In genomic region chr6:5665667-5666066, GRCh38 we compare ENCODE assay signal across 23 cellular contexts.
A peak's percentile ranks its signal among the peaks of the same experiment; 100 is the strongest.
DNase-seq lines count a peak whose midpoint lies in the region; ATAC-seq and TF ChIP-seq lines count a peak whose summit lies in the region.
"Had no signal": no experiment of that assay in that cellular context is flagged by ENCODE, and none has a peak within 500 bp of the region (broad histone marks: within the 10 kb centered on the region; RNA-seq: fewer than 3 reads in every experiment).

No MANE protein-coding gene starts in this region.

- H3K9me2 ChIP-seq in GM23338 (ENCODE audit: insufficient read depth) (peaks cover 8% of the 10 kb centered on the region; the same call in 1 of the 2 replicates), PC-9 (ENCODE audit: insufficient read depth) (no peaks in the 10 kb centered on the region)

- DNase-seq in activated CD4-positive, alpha-beta T cell treated with anti-CD3 and anti-CD28 coated beads, Interleukin-2, amount 10 ng/mL, durations not matched to agents 24 days and 14 days, result no peak
- DNase-seq in activated CD4-positive, alpha-beta T cell treated with anti-CD3 and anti-CD28 coated beads for 48 hours, result no peak
- DNase-seq in GM23338 (ENCODE audit: low spot score) (no peak), osteoblast (ENCODE audit: insufficient read length, low spot score, missing footprints) (no peak), PC-9 (no peak), dorsolateral prefrontal cortex (no peak), GM10266 (ENCODE audit: extremely low spot score) (no peak)
- DNase-seq in activated CD8-positive, alpha-beta T cell treated with anti-CD3 and anti-CD28 coated beads for 36 hours, result no peak
- DNase-seq: cerebellar nuclear complex; effector memory CD8-positive, alpha-beta T cell; EL; H7; KBM-7; mucosa of descending colon; NCI-H1092; NCI-H2107; NCI-H526 treated with DMSO at 0.1 percent for 48 hours; PC-3; right cardiac atrium; stimulated activated naive CD4-positive, alpha-beta T cell treated with Interleukin-2 at 50 U/mL for 16 hours; trophoblast cell had no signal

- H3K79me2 ChIP-seq in GM23338 (replicated peaks; ENCODE audit: insufficient read depth) (no peaks in the 10 kb centered on the region), osteoblast (ENCODE audit: insufficient read depth, low read length) (no peaks in the 10 kb centered on the region), PC-9 (ENCODE audit: low read depth) (no peaks in the 10 kb centered on the region)

- H3F3A ChIP-seq in GM23338 (replicated peaks; ENCODE audit: low read depth) (no peaks in the 10 kb centered on the region), PC-9 (ENCODE audit: insufficient read depth, low read depth) (no peaks in the 10 kb centered on the region)

- CTCF ChIA-PET in activated CD8-positive, alpha-beta T cell treated with anti-CD3 and anti-CD28 coated beads for 36 hours (lab: Charles Lee), result no interaction called here
- CTCF ChIA-PET in PC-9 (lab: Charles Lee), result no interaction called here

- H3K27me3 ChIP-seq in GM23338 (ENCODE audit: insufficient read depth) (no peaks in the 10 kb centered on the region), osteoblast (ENCODE audit: insufficient read depth, low read length) (no peaks in the 10 kb centered on the region), PC-9 (ENCODE audit: insufficient read depth, low read depth) (no peaks in the 10 kb centered on the region), dorsolateral prefrontal cortex (no peaks in the 10 kb centered on the region)
- H3K27me3 ChIP-seq: SJSA1 had no signal

- no peak overlapping the region for H2AFZ ChIP-seq in GM23338
- peak overlapping the region; percentile 39 for H2AFZ ChIP-seq in osteoblast (ENCODE audit: low read length)
- H2AFZ ChIP-seq in PC-9, result no peak overlapping the region

- TF ChIP-seq CTCF in GM23338 (conservative IDR thresholded peaks at IDR 0.05; ENCODE audit: low read depth in 2 of 2) (no peak), osteoblast (IDR thresholded peaks at IDR 0.05; ENCODE audit: extremely low read depth, low read depth, low read length) (no peak), PC-9 (conservative IDR thresholded peaks at IDR 0.05) (no peak), dorsolateral prefrontal cortex (IDR thresholded peaks at IDR 0.05 in 54 of 56, conservative IDR thresholded peaks at IDR 0.05 in 2 of 56; ENCODE audit: low read depth in 1 of 56, partially characterized antibody in 56 of 56) (no peak), GM10266 (IDR thresholded peaks at IDR 0.05; ENCODE audit: control insufficient read depth, insufficient read depth, low read depth, missing control alignments) (no peak)
- TF ChIP-seq CTCF in activated CD8-positive, alpha-beta T cell treated with anti-CD3 and anti-CD28 coated beads for 36 hours (IDR thresholded peaks at IDR 0.05), result no peak

- no peaks in the 10 kb centered on the region for H3K9me3 ChIP-seq in osteoblast (ENCODE audit: low read depth, low read length)
- no peaks in the 10 kb centered on the region for H3K9me3 ChIP-seq in PC-9 (ENCODE audit: insufficient read depth, low read depth)
- H3K9me3 ChIP-seq: mucosa of descending colon, SJSA1 had no signal

- no TSS peak for BruUV-seq in PC-9 (replicated peaks; lab: Mats Ljungman, UMichigan)

- H3K4me2 ChIP-seq in GM23338 (no peak overlapping the region), osteoblast (ENCODE audit: insufficient read depth, low read length) (no peak overlapping the region), PC-9 (no peak overlapping the region)

- H3K27me3 Mint-ChIP-seq in activated CD4-positive, alpha-beta T cell treated with anti-CD3 and anti-CD28 coated beads, Interleukin-2, amount 10 ng/mL, durations not matched to agents 24 days and 14 days, result no peaks in the 10 kb centered on the region
- peaks cover 2% of the 10 kb centered on the region for H3K27me3 Mint-ChIP-seq in GM23338 (ENCODE audit: insufficient read depth, low read depth, poor library complexity)
- H3K27me3 Mint-ChIP-seq in activated CD8-positive, alpha-beta T cell treated with anti-CD3 and anti-CD28 coated beads for 36 hours, result no peaks in the 10 kb centered on the region
- H3K27me3 Mint-ChIP-seq: effector memory CD8-positive, alpha-beta T cell had no signal

- intact Hi-C loops in activated CD4-positive, alpha-beta T cell treated with anti-CD3 and anti-CD28 coated beads, Interleukin-2, amount 10 ng/mL, durations not matched to agents 24 days and 14 days (cut with micrococcal nuclease), result loop anchor here (10.0 kb wide), 1 partner anchor 191 kb away; no protein-coding TSS in a partner anchor
- intact Hi-C loops in activated CD8-positive, alpha-beta T cell treated with anti-CD3 and anti-CD28 coated beads for 36 hours (cut with micrococcal nuclease), result no loop called here
- intact Hi-C loops in PC-9 (cut with micrococcal nuclease; ENCODE audit: unreplicated experiment), result no loop called here
- intact Hi-C loops in dorsolateral prefrontal cortex (cut with DNase I), result no loop called here

- no peaks in the 10 kb centered on the region for H3K36me3 ChIP-seq in GM23338 (ENCODE audit: insufficient read depth)
- no peaks in the 10 kb centered on the region for H3K36me3 ChIP-seq in osteoblast (ENCODE audit: insufficient read depth, low read length)
- no peaks in the 10 kb centered on the region for H3K36me3 ChIP-seq in PC-9 (ENCODE audit: low read depth)
- H3K36me3 ChIP-seq: SJSA1 had no signal

- peaks cover 6% of the 10 kb centered on the region for H3K9me3 Mint-ChIP-seq in activated CD4-positive, alpha-beta T cell treated with anti-CD3 and anti-CD28 coated beads, Interleukin-2, amount 10 ng/mL, durations not matched to agents 24 days and 14 days
- no peaks in the 10 kb centered on the region for H3K9me3 Mint-ChIP-seq in GM23338
- H3K9me3 Mint-ChIP-seq in activated CD8-positive, alpha-beta T cell treated with anti-CD3 and anti-CD28 coated beads for 36 hours, result no peaks in the 10 kb centered on the region

- H3K27ac Mint-ChIP-seq in activated CD4-positive, alpha-beta T cell treated with anti-CD3 and anti-CD28 coated beads, Interleukin-2, amount 10 ng/mL, durations not matched to agents 24 days and 14 days, result peak overlapping the region; percentile 70
- peak overlapping the region; percentile 38; the same call in 1 of the 2 replicates for H3K27ac Mint-ChIP-seq in GM23338
- H3K27ac Mint-ChIP-seq in activated CD8-positive, alpha-beta T cell treated with anti-CD3 and anti-CD28 coated beads for 36 hours, result peak overlapping the region; percentile 82

- POLR2A ChIA-PET in activated CD8-positive, alpha-beta T cell treated with anti-CD3 and anti-CD28 coated beads for 36 hours (lab: Charles Lee), result interaction anchor here (1.1 kb wide), 1 partner anchor 18 kb away, joined by 3 read pairs; no protein-coding TSS in a partner anchor
- POLR2A ChIA-PET in PC-9 (lab: Charles Lee; ENCODE audit: unreplicated experiment), result no interaction called here

- H3K4me3 ChIP-seq in GM23338 (no peak overlapping the region), osteoblast (ENCODE audit: insufficient read depth, low read length) (no peak overlapping the region), PC-9 (no peak overlapping the region), dorsolateral prefrontal cortex (no peak overlapping the region)
- H3K4me3 ChIP-seq: mucosa of descending colon, SJSA1 had no signal

- no peak overlapping the region for H3K27ac ChIP-seq in GM23338 (ENCODE audit: low read depth)
- H3K27ac ChIP-seq in osteoblast (ENCODE audit: low read depth, low read length), result no peak overlapping the region
- no peak overlapping the region for H3K27ac ChIP-seq in PC-9
- no peak overlapping the region for H3K27ac ChIP-seq in dorsolateral prefrontal cortex
- H3K27ac ChIP-seq: SJSA1 had no signal

- H4K20me1 ChIP-seq in GM23338 (replicated peaks; ENCODE audit: insufficient read depth) (no peaks in the 10 kb centered on the region), osteoblast (ENCODE audit: insufficient read depth, low read length) (no peaks in the 10 kb centered on the region), PC-9 (ENCODE audit: insufficient read depth) (no peaks in the 10 kb centered on the region)

- no peak for ATAC-seq in GM23338
- peak; percentile 32 for ATAC-seq in activated CD8-positive, alpha-beta T cell treated with anti-CD3 and anti-CD28 coated beads for 36 hours
- ATAC-seq: left lobe of liver, PC-3, right cardiac atrium had no signal

- H3K4me1 Mint-ChIP-seq in activated CD4-positive, alpha-beta T cell treated with anti-CD3 and anti-CD28 coated beads, Interleukin-2, amount 10 ng/mL, durations not matched to agents 24 days and 14 days, result peaks cover 29% of the 10 kb centered on the region
- H3K4me1 Mint-ChIP-seq in GM23338, result peaks cover 11% of the 10 kb centered on the region
- H3K4me1 Mint-ChIP-seq in activated CD8-positive, alpha-beta T cell treated with anti-CD3 and anti-CD28 coated beads for 36 hours (ENCODE audit: low read depth), result peaks cover 58% of the 10 kb centered on the region

- H3K4me1 ChIP-seq in GM23338 (ENCODE audit: insufficient read depth), result no peaks in the 10 kb centered on the region
- peaks cover 7% of the 10 kb centered on the region for H3K4me1 ChIP-seq in osteoblast (ENCODE audit: insufficient read depth, low read length)
- no peaks in the 10 kb centered on the region for H3K4me1 ChIP-seq in PC-9 (replicated peaks; ENCODE audit: insufficient read depth)
- H3K4me1 ChIP-seq: SJSA1 had no signal

- peak overlapping the region; percentile 58 for H3K4me3 Mint-ChIP-seq in activated CD4-positive, alpha-beta T cell treated with anti-CD3 and anti-CD28 coated beads, Interleukin-2, amount 10 ng/mL, durations not matched to agents 24 days and 14 days
- no peak overlapping the region for H3K4me3 Mint-ChIP-seq in GM23338
- H3K4me3 Mint-ChIP-seq in activated CD8-positive, alpha-beta T cell treated with anti-CD3 and anti-CD28 coated beads for 36 hours, result no peak overlapping the region
- H3K4me3 Mint-ChIP-seq: effector memory CD8-positive, alpha-beta T cell had no signal

- H3K36me3 Mint-ChIP-seq in activated CD4-positive, alpha-beta T cell treated with anti-CD3 and anti-CD28 coated beads, Interleukin-2, amount 10 ng/mL, durations not matched to agents 24 days and 14 days (ENCODE audit: low read depth), result no peaks in the 10 kb centered on the region
- no peaks in the 10 kb centered on the region for H3K36me3 Mint-ChIP-seq in GM23338 (ENCODE audit: low read depth)
- no peaks in the 10 kb centered on the region for H3K36me3 Mint-ChIP-seq in activated CD8-positive, alpha-beta T cell treated with anti-CD3 and anti-CD28 coated beads for 36 hours (ENCODE audit: low read depth)

TF ChIP-seq in GM23338, 12 proteins besides CTCF, POLR2A, EP300 and RAD21 (continues in another document):
- TF ChIP-seq ZNF331 (CRISPR knock-in tag; IDR thresholded peaks at IDR 0.05; ENCODE audit: low read depth) (no peak), EZH2phosphoT487 (IDR thresholded peaks at IDR 0.05; ENCODE audit: unreplicated experiment) (no peak)
- TF ChIP-seq, protein P1, sequence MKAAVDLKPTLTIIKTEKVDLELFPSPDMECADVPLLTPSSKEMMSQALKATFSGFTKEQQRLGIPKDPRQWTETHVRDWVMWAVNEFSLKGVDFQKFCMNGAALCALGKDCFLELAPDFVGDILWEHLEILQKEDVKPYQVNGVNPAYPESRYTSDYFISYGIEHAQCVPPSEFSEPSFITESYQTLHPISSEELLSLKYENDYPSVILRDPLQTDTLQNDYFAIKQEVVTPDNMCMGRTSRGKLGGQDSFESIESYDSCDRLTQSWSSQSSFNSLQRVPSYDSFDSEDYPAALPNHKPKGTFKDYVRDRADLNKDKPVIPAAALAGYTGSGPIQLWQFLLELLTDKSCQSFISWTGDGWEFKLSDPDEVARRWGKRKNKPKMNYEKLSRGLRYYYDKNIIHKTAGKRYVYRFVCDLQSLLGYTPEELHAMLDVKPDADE (IDR thresholded peaks at IDR 0.05), result no peak
